In genomic region chrX:19840899-19841648, GRCh38 we compare ENCODE assay signal across 8 cellular contexts. TPM values are rescaled to one million over a fixed set of nuclear protein-coding genes. Genes with fewer than 3 reads are reported as not detected.
DNase-seq lines count a peak whose midpoint lies in the region; ATAC-seq and TF ChIP-seq lines count a peak whose summit lies in the region.

No MANE protein-coding gene starts in this region.

- H4K20me1 ChIP-seq in DOHH2 (ENCODE audit: control insufficient read depth, insufficient read depth, low read depth, low read length), result no peaks in the 10 kb centered on the region

- peaks cover 82% of the 10 kb centered on the region for H3K4me1 ChIP-seq in DOHH2 (ENCODE audit: control insufficient read depth, low read length)

- peaks cover 6% of the 10 kb centered on the region; the same call in 1 of the 2 replicates for H3K36me3 ChIP-seq in DOHH2 (ENCODE audit: control insufficient read depth, low read length)

- H3K27me3 ChIP-seq in DOHH2 (ENCODE audit: control insufficient read depth, low read length), result no peaks in the 10 kb centered on the region

- peaks cover 14% of the 10 kb centered on the region for H3F3A ChIP-seq in DOHH2 (ENCODE audit: control insufficient read depth, insufficient read depth)

- H3K27ac Mint-ChIP-seq in CD14-positive monocyte, result peak overlapping the region in 1 of 7 donors; percentile 69

- ATAC-seq in GM21528 (IDR thresholded peaks at IDR 0.05; ENCODE audit: low FRiP score, unreplicated experiment) (peak; percentile 78), HG02970 (IDR thresholded peaks at IDR 0.05; ENCODE audit: low FRiP score, unreplicated experiment) (no peak)
- peak; percentile 65 for ATAC-seq in stimulated activated naive CD8-positive, alpha-beta T cell treated with anti-CD3 and anti-CD28 coated beads, Interleukin-15, Interleukin-2, amounts not matched to agents 100 U/mL and 50 U/mL, for 24 hours

- peaks cover 67% of the 10 kb centered on the region for H3K79me2 ChIP-seq in DOHH2 (ENCODE audit: control insufficient read depth, low read length)

- H3K9me3 Mint-ChIP-seq in CD14-positive monocyte, result peaks cover 0 to 5% (median 3%) of the 10 kb centered on the region in 7 donors

- peak; percentile 81 for DNase-seq in KBM-7
- DNase-seq in activated effector memory CD4-positive, alpha-beta T cell treated with anti-CD3 and anti-CD28 coated beads, Interleukin-2, amount 50 U/mL, for 16 hours, result peak; percentile 72
- peak; percentile 42 for DNase-seq in stimulated activated naive CD8-positive, alpha-beta T cell treated with anti-CD3 and anti-CD28 coated beads, Interleukin-15, Interleukin-2, amounts not matched to agents 100 U/mL and 50 U/mL, for 24 hours
- no peak for DNase-seq in superior temporal gyrus (ENCODE audit: extremely low spot score)
- no peak for DNase-seq in CD14-positive monocyte (ENCODE audit: low spot score)

- H3K27ac ChIP-seq in DOHH2 (ENCODE audit: low read depth, low read length), result peak overlapping the region; percentile 90

- in situ Hi-C loops in KBM-7 (cut with MboI; ENCODE audit: low pct_unique_long_range_greater_than_20kb, low sequenced_read_pairs), result no loop called here

- peaks cover 0 to 8% (median 2%) of the 10 kb centered on the region in 3 donors for H3K27me3 Mint-ChIP-seq in CD14-positive monocyte (ENCODE audit: low read depth in 3 of 3)

- H3K4me2 ChIP-seq in DOHH2 (ENCODE audit: low read length), result peak overlapping the region; percentile 67

- peaks cover 54% of the 10 kb centered on the region for H3K4me1 Mint-ChIP-seq in CD14-positive monocyte

- no peaks in the 10 kb centered on the region for H3K9me2 ChIP-seq in DOHH2 (replicated peaks; ENCODE audit: control insufficient read depth, low read length)

- H3K9me3 ChIP-seq in DOHH2 (ENCODE audit: control insufficient read depth, insufficient read depth, low read length), result no peaks in the 10 kb centered on the region

- H3K36me3 Mint-ChIP-seq in CD14-positive monocyte, result peaks cover 7 to 8% of the 10 kb centered on the region in 2 donors

- no peak overlapping the region for H3K4me3 Mint-ChIP-seq in CD14-positive monocyte

- no peak for TF ChIP-seq CTCF in DOHH2 (IDR thresholded peaks at IDR 0.05; ENCODE audit: low read depth, low read length, poor library complexity, severe bottlenecking)
- TF ChIP-seq CTCF in CD14-positive monocyte (IDR thresholded peaks at IDR 0.05), result no peak

- intact Hi-C loops in CD14-positive monocyte (cut with micrococcal nuclease), result loop anchor here in 1 of 2 donors (5.0 kb wide), 1 partner anchor 36 kb away; no protein-coding TSS in a partner anchor

- peak overlapping the region; percentile 58 for H3K4me3 ChIP-seq in DOHH2 (ENCODE audit: low read length)

RNA-seq across cellular contexts. Expression of gene SH3KBP1, which starts 46.3 kb away (rescaled TPM):
- polyA plus RNA-seq in CD14-positive monocyte, result 10 to 100 TPM; 59.3 to 87.7 TPM

Comparison
In these comparisons a context has a peak if more than half of its experiments do, and no peak if none do; other contexts are left out.
1. DNase-seq: peak in KBM-7 (single experiment), activated effector memory CD4-positive, alpha-beta T cell treated with anti-CD3 and anti-CD28 coated beads, Interleukin-2, amount 50 U/mL, for 16 hours (single experiment) and stimulated activated naive CD8-positive, alpha-beta T cell treated with anti-CD3 and anti-CD28 coated beads, Interleukin-15, Interleukin-2, amounts not matched to agents 100 U/mL and 50 U/mL, for 24 hours (single experiment); none in superior temporal gyrus (single experiment) and CD14-positive monocyte (single experiment).